In genomic region chr12:127450822-127451221, GRCh38 we compare ENCODE assay signal across 20 cellular contexts.
"Had no signal": no experiment of that assay in that cellular context is flagged by ENCODE, and none has a peak within 500 bp of the region (broad histone marks: within the 10 kb centered on the region; RNA-seq: fewer than 3 reads in every experiment).

No MANE protein-coding gene starts in this region.

- H3K27ac ChIP-seq: colonic mucosa, gastroesophageal sphincter, heart left ventricle, neural progenitor cell, ovary, thoracic aorta, upper lobe of right lung had no signal

- ATAC-seq: activated CD8-positive, alpha-beta memory T cell treated with anti-CD3 and anti-CD28 coated beads, Interleukin-2, amount 10 ng/mL, durations not matched to agents 7 days and 5 days; gastroesophageal sphincter; heart left ventricle; sciatic nerve; stimulated activated memory B cell treated with anti-CD40 and anti-IgM and Interleukin-4, amounts not matched to agents 10 μg/mL and 1 μg/mL and 100 μg/mL, for 72 hours; upper lobe of right lung had no signal

- H3K4me1 ChIP-seq: colonic mucosa, neural progenitor cell, upper lobe of right lung had no signal

- H3K9me3 ChIP-seq: colonic mucosa, gastroesophageal sphincter, ovary, thoracic aorta, upper lobe of right lung had no signal

- DNase-seq: activated B cell treated with CpG ODN at 0.5 μM for 24 hours; activated CD4-positive, alpha-beta memory T cell treated with anti-CD3 and anti-CD28 coated beads for 36 hours; activated CD4-positive, alpha-beta T cell treated with anti-CD3 and anti-CD28 coated beads for 4 hours; activated CD8-positive, alpha-beta memory T cell treated with anti-CD3 and anti-CD28 coated beads, Interleukin-2, amount 10 ng/mL, durations not matched to agents 7 days and 5 days; amniotic stem cell; caudate nucleus; colonic mucosa; erythroblast; heart left ventricle; naive B cell; ovary; stimulated activated CD4-positive, alpha-beta T cell treated with anti-CD3 and anti-CD28 coated beads, Interleukin-4, amount 100 ng/mL, for 4 hours; T-helper 1 cell; T-helper 9 cell; upper lobe of right lung had no signal

- H3K4me2 ChIP-seq: neural progenitor cell had no signal

- H3K36me3 ChIP-seq: colonic mucosa, gastroesophageal sphincter, heart left ventricle, neural progenitor cell, ovary, thoracic aorta, upper lobe of right lung had no signal

- H2AFZ ChIP-seq: neural progenitor cell had no signal

- H3K4me3 ChIP-seq: colonic mucosa, gastroesophageal sphincter, heart left ventricle, neural progenitor cell, ovary, thoracic aorta, upper lobe of right lung had no signal

- H3K27me3 ChIP-seq: ovary had no signal

- H3K9ac ChIP-seq: neural progenitor cell had no signal
